1 cellular context compared by ENCODE assay signal in the genomic region with DNA sequence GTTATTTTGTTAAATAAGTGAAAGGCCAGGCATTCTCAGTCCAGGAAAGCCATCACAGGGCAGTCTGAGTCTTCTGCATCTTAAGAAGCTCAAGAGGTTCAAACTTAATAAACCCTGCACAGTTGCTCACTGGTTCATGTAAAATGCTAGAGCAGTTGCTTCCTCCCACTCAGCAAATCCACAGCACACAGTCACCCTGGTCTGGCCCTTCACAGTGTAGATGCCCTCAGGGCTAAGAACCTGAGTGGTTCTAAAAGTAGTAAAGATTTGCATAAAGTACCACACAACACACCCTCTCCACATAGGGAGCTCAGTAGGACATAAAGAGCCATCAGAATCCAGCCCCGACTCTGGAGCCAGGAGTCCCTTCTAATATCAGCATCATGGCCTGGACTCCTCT.
TF ChIP-seq lines count a peak whose summit lies in the region.

No MANE protein-coding gene starts in this region.

TF ChIP-seq in GM23338, 12 proteins besides CTCF, POLR2A, EP300 and RAD21 (continued from another document):
- TF ChIP-seq ZNF462 (CRISPR knock-in tag; IDR thresholded peaks at IDR 0.05): no peak
- no peak for TF ChIP-seq NANOG (IDR thresholded peaks at IDR 0.05; ENCODE audit: borderline replicate concordance)
